In the genomic region with DNA sequence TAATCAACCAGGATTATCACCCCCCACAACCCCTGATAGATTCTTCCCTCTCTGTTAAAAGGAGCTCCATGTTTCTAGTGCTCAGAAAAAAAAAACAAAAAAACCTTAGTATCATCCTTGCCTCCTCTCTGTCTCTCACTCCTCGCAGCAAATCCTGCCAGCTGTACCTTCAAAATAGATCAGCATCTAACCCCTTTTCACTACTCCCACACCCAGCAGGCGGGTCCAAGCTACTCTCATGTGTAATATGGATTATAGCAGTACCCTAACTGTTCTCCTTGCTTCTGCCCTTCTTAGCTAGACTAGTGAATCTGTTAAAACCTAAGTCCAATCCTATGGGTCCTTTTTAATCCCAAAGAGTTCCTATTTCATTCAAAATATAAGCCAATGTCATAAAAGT, we compare ENCODE assay signal across 27 cellular contexts.
"Had no signal": no experiment of that assay in that cellular context is flagged by ENCODE, and none has a peak within 500 bp of the region (broad histone marks: within the 10 kb centered on the region; RNA-seq: fewer than 3 reads in every experiment).

No MANE protein-coding gene starts in this region.

- H3K27ac ChIP-seq: neural progenitor cell, pancreas, psoas muscle, right lobe of liver, sigmoid colon, stomach, suprapubic skin, testis, tibial artery, transverse colon, upper lobe of right lung, uterus had no signal

- H2AFZ ChIP-seq: neural progenitor cell had no signal

- H3K27me3 ChIP-seq: neural progenitor cell, pancreas, right lobe of liver, sigmoid colon, stomach, suprapubic skin, testis, tibial artery, transverse colon, upper lobe of right lung, uterus had no signal

- H3K4me1 ChIP-seq: neural progenitor cell, pancreas, psoas muscle, right lobe of liver, sigmoid colon, stomach, suprapubic skin, testis, tibial artery, transverse colon, upper lobe of right lung, uterus had no signal

- H3K4me3 Mint-ChIP-seq: naive B cell; naive thymus-derived CD8-positive, alpha-beta T cell; natural killer cell treated with Interleukin-12 subunit alpha and Interleukin-12 subunit beta and Interleukin-15 and Interleukin-18, amount 100 ng/mL, for 72 hours; neural progenitor cell; stimulated activated effector memory CD8-positive, alpha-beta T cell treated with anti-CD3 and anti-CD28 coated beads, Interleukin-12 subunit alpha, Interleukin-12 subunit beta, amount 100 ng/mL, for 72 hours; stimulated activated naive B cell treated with anti-CD40 and anti-IgM and Interleukin-4, amounts not matched to agents 10 μg/mL and 1 μg/mL and 100 μg/mL, for 72 hours; stimulated activated naive CD8-positive, alpha-beta T cell treated with anti-CD3 and anti-CD28 coated beads, Interleukin-15, Interleukin-2, amounts not matched to agents 100 ng/mL and 50 ng/mL, for 24 hours; type B pancreatic cell had no signal

- H3K9me3 Mint-ChIP-seq: neural progenitor cell; stimulated activated naive B cell treated with anti-CD40 and anti-IgM and Interleukin-4, amounts not matched to agents 10 μg/mL and 1 μg/mL and 100 μg/mL, for 72 hours; stimulated activated naive CD8-positive, alpha-beta T cell treated with anti-CD3 and anti-CD28 coated beads, Interleukin-15, Interleukin-2, amounts not matched to agents 100 ng/mL and 50 ng/mL, for 24 hours had no signal

- ATAC-seq: naive thymus-derived CD8-positive, alpha-beta T cell; natural killer cell treated with Interleukin-12 subunit alpha and Interleukin-12 subunit beta and Interleukin-15 and Interleukin-18, amount 100 ng/mL, for 72 hours; pancreas; psoas muscle; right cardiac atrium; right lobe of liver; stimulated activated effector memory CD8-positive, alpha-beta T cell treated with anti-CD3 and anti-CD28 coated beads, Interleukin-12 subunit alpha, Interleukin-12 subunit beta, amount 100 ng/mL, for 72 hours; stimulated activated naive B cell treated with anti-CD40 and anti-IgM and Interleukin-4, amounts not matched to agents 10 μg/mL and 1 μg/mL and 100 μg/mL, for 72 hours; upper lobe of right lung had no signal

- H3K36me3 ChIP-seq: neural progenitor cell, pancreas, right lobe of liver, sigmoid colon, stomach, suprapubic skin, tibial artery, transverse colon, upper lobe of right lung, uterus had no signal

- H3K27ac Mint-ChIP-seq: naive thymus-derived CD8-positive, alpha-beta T cell; natural killer cell treated with Interleukin-12 subunit alpha and Interleukin-12 subunit beta and Interleukin-15 and Interleukin-18, amount 100 ng/mL, for 72 hours; neural progenitor cell; progenitor cell of endocrine pancreas; stimulated activated effector memory CD8-positive, alpha-beta T cell treated with anti-CD3 and anti-CD28 coated beads, Interleukin-12 subunit alpha, Interleukin-12 subunit beta, amount 100 ng/mL, for 72 hours; stimulated activated naive B cell treated with anti-CD40 and anti-IgM and Interleukin-4, amounts not matched to agents 10 μg/mL and 1 μg/mL and 100 μg/mL, for 72 hours; stimulated activated naive CD8-positive, alpha-beta T cell treated with anti-CD3 and anti-CD28 coated beads, Interleukin-15, Interleukin-2, amounts not matched to agents 100 ng/mL and 50 ng/mL, for 24 hours; type B pancreatic cell had no signal

- H3K4me2 ChIP-seq: neural progenitor cell had no signal

- H3K4me3 ChIP-seq: neural progenitor cell, pancreas, psoas muscle, right lobe of liver, sigmoid colon, stomach, suprapubic skin, testis, tibial artery, transverse colon, upper lobe of right lung, uterus had no signal

- H3K36me3 Mint-ChIP-seq: naive B cell; naive thymus-derived CD8-positive, alpha-beta T cell; neural progenitor cell; stimulated activated effector memory CD8-positive, alpha-beta T cell treated with anti-CD3 and anti-CD28 coated beads, Interleukin-12 subunit alpha, Interleukin-12 subunit beta, amount 100 ng/mL, for 72 hours; stimulated activated naive B cell treated with anti-CD40 and anti-IgM and Interleukin-4, amounts not matched to agents 10 μg/mL and 1 μg/mL and 100 μg/mL, for 72 hours; type B pancreatic cell had no signal

- H3K27me3 Mint-ChIP-seq: naive B cell; naive thymus-derived CD8-positive, alpha-beta T cell; natural killer cell treated with Interleukin-12 subunit alpha and Interleukin-12 subunit beta and Interleukin-15 and Interleukin-18, amount 100 ng/mL, for 72 hours; progenitor cell of endocrine pancreas; stimulated activated naive B cell treated with anti-CD40 and anti-IgM and Interleukin-4, amounts not matched to agents 10 μg/mL and 1 μg/mL and 100 μg/mL, for 72 hours; stimulated activated naive CD8-positive, alpha-beta T cell treated with anti-CD3 and anti-CD28 coated beads, Interleukin-15, Interleukin-2, amounts not matched to agents 100 ng/mL and 50 ng/mL, for 24 hours; type B pancreatic cell had no signal

- H3K4me1 Mint-ChIP-seq: naive B cell; naive thymus-derived CD8-positive, alpha-beta T cell; neural progenitor cell; stimulated activated effector memory CD8-positive, alpha-beta T cell treated with anti-CD3 and anti-CD28 coated beads, Interleukin-12 subunit alpha, Interleukin-12 subunit beta, amount 100 ng/mL, for 72 hours; stimulated activated naive B cell treated with anti-CD40 and anti-IgM and Interleukin-4, amounts not matched to agents 10 μg/mL and 1 μg/mL and 100 μg/mL, for 72 hours had no signal

- DNase-seq: naive B cell; naive thymus-derived CD8-positive, alpha-beta T cell; pancreas; psoas muscle; right cardiac atrium; right lobe of liver; sigmoid colon; small intestine; stimulated activated CD4-positive, alpha-beta T cell treated with anti-CD3 and anti-CD28 coated beads, Interleukin-15, amount 100 ng/mL, for 24 hours; stimulated activated CD4-positive, alpha-beta T cell treated with anti-CD3 and anti-CD28 coated beads, Interleukin-2, amount 100 ng/mL, for 24 hours; stimulated activated CD4-positive, alpha-beta T cell treated with anti-CD3 and anti-CD28 coated beads, Interleukin-2, amount 100 ng/mL, for 48 hours; stimulated activated CD4-positive, alpha-beta T cell treated with anti-CD3 and anti-CD28 coated beads, Interleukin-4, amount 100 ng/mL, for 24 hours; stimulated activated naive B cell treated with anti-CD40 and anti-IgM and Interleukin-4, amounts not matched to agents 10 μg/mL and 1 μg/mL and 100 μg/mL, for 72 hours; stimulated activated naive CD4-positive, alpha-beta T cell treated with Interleukin-2 at 50 U/mL for 16 hours; stomach; testis; tibial artery; transverse colon; upper lobe of right lung; uterus had no signal
